In genomic region chr20:62367483-62368302, GRCh38 we compare ENCODE assay signal across 1 cellular context.
TF ChIP-seq lines count a peak whose summit lies in the region.

No MANE protein-coding gene starts in this region.

TF ChIP-seq in H1, 55 proteins besides CTCF, POLR2A, EP300 and RAD21:
- TF ChIP-seq MAX (IDR thresholded peaks at IDR 0.05), result peak; percentile 93
- TF ChIP-seq GABPA (IDR thresholded peaks at IDR 0.05; ENCODE audit: borderline replicate concordance, insufficient read depth, low read length), result no peak
- no peak for TF ChIP-seq RFX5 (IDR thresholded peaks at IDR 0.05; ENCODE audit: borderline replicate concordance, low read depth, low read length)
- peak; percentile 32 for TF ChIP-seq EZH2 (IDR thresholded peaks at IDR 0.05; ENCODE audit: low read depth, low read length, severe bottlenecking)
- TF ChIP-seq KDM1A (IDR thresholded peaks at IDR 0.05; ENCODE audit: borderline replicate concordance, low read length), result no peak
- 0 out of 2 replicates have a peak, but pooled peaks have one; percentile 1 for TF ChIP-seq PHF8 (conservative IDR thresholded peaks at IDR 0.05; ENCODE audit: low read depth, low read length)
- no peak for TF ChIP-seq SIN3A (conservative IDR thresholded peaks at IDR 0.05 in 1 of 2, IDR thresholded peaks at IDR 0.05 in 1 of 2; ENCODE audit: low read depth in 1 of 2, low read length in 2 of 2)
- TF ChIP-seq ASH2L (IDR thresholded peaks at IDR 0.05; ENCODE audit: low read length), result no peak
- no peak for TF ChIP-seq USF2 (IDR thresholded peaks at IDR 0.05; ENCODE audit: low read length)
- no peak for TF ChIP-seq CEBPB (IDR thresholded peaks at IDR 0.05; ENCODE audit: low read depth, low read length)
- TF ChIP-seq ZNF274 (IDR thresholded peaks at IDR 0.05; ENCODE audit: borderline replicate concordance, extremely low read depth, low read length), result no peak
- TF ChIP-seq BCL11A (IDR thresholded peaks at IDR 0.05; ENCODE audit: low read depth in 2 of 2, low read length in 2 of 2), result no peak
- no peak for TF ChIP-seq ATF2 (IDR thresholded peaks at IDR 0.05; ENCODE audit: low read length)
- peak; percentile 83; the same call in 1 of the 2 replicates for TF ChIP-seq E2F6 (IDR thresholded peaks at IDR 0.05)
- no peak for TF ChIP-seq KDM5A (IDR thresholded peaks at IDR 0.05; ENCODE audit: low read length)
- TF ChIP-seq SUZ12 (IDR thresholded peaks at IDR 0.05; ENCODE audit: low read length), result no peak
